In the genomic region with DNA sequence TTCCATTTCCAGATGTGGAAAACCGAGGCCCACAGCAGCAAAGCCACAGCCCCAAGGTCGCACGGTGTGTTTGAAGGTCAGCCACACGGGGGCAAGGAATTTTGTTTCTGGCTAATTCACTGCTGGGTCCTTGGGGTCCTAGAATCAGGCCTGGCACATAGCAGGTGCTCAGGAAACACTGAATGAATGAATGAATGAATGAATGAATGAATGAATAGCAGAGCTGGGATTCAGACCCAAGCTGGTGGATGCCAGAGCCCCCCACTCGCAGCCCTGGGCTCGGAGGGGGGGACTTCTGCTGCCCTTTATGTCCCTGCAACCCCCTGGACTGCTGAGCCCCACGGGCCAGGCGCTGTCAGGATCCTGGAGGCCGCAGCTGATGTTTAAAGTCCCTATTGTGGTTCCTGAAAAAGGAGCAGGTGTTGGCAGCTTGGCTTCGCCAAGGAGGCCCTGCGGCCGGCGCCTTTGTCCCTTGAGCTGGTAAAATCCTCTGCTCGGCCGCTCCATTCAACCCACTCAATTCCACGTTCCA, we compare ENCODE assay signal across 1 cellular context.
TF ChIP-seq lines count a peak whose summit lies in the region.

No MANE protein-coding gene starts in this region.

TF ChIP-seq in K562, 482 proteins besides CTCF, POLR2A, EP300 and RAD21 (continued from another document):
- TF ChIP-seq, protein P1, sequence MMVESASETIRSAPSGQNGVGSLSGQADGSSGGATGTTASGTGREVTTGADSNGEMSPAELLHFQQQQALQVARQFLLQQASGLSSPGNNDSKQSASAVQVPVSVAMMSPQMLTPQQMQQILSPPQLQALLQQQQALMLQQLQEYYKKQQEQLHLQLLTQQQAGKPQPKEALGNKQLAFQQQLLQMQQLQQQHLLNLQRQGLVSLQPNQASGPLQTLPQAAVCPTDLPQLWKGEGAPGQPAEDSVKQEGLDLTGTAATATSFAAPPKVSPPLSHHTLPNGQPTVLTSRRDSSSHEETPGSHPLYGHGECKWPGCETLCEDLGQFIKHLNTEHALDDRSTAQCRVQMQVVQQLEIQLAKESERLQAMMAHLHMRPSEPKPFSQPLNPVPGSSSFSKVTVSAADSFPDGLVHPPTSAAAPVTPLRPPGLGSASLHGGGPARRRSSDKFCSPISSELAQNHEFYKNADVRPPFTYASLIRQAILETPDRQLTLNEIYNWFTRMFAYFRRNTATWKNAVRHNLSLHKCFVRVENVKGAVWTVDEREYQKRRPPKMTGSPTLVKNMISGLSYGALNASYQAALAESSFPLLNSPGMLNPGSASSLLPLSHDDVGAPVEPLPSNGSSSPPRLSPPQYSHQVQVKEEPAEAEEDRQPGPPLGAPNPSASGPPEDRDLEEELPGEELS (CRISPR knock-in tag; IDR thresholded peaks at IDR 0.05; ENCODE audit: borderline replicate concordance), result no peak
- TF ChIP-seq POLR2AphosphoS2 (IDR thresholded peaks at IDR 0.05; ENCODE audit: low read length), result no peak
- no peak for TF ChIP-seq CCNT2 (IDR thresholded peaks at IDR 0.05; ENCODE audit: borderline replicate concordance, extremely low read depth, insufficient read length, low read depth, low read length)
